ENCODE assay signal across 8 cellular contexts in genomic region chr7:90596745-90597526, GRCh38. TPM values are rescaled to one million over a fixed set of nuclear protein-coding genes. Genes with fewer than 3 reads are reported as not detected.
DNase-seq lines count a peak whose midpoint lies in the region; ATAC-seq and TF ChIP-seq lines count a peak whose summit lies in the region.

No MANE protein-coding gene starts in this region.

- H3K56ac ChIP-seq in H9 (ENCODE audit: insufficient read length, low read depth, low read length) = no peak overlapping the region

- H4K8ac ChIP-seq in H9 (replicated peaks; ENCODE audit: insufficient read length, low read depth, low read length) = no peak overlapping the region

- POLR2A ChIA-PET in activated CD8-positive, alpha-beta T cell treated with anti-CD3 and anti-CD28 coated beads for 36 hours (lab: Charles Lee) = interaction anchor here (1.1 kb wide), 1 partner anchor 16 kb away, joined by 3 read pairs; no protein-coding TSS in a partner anchor
- POLR2A ChIA-PET in activated CD8-positive, alpha-beta T cell treated with anti-CD3 and anti-CD28 coated beads, Interleukin-2, amount 10 ng/mL, durations not matched to agents 7 days and 5 days (lab: Charles Lee) = no interaction called here

- H2BK15ac ChIP-seq in H9 (ENCODE audit: low read depth, low read length) = no peak overlapping the region

- H2BK120ac ChIP-seq in H9 (ENCODE audit: low read depth, low read length, poor library complexity, severe bottlenecking) = no peak overlapping the region

- CTCF ChIA-PET in activated CD8-positive, alpha-beta T cell treated with anti-CD3 and anti-CD28 coated beads for 36 hours (lab: Charles Lee) = interaction anchor here (1.0 to 2.1 kb wide), 2 partner anchors 10 to 141 kb away, joined by 4 to 9 read pairs; no protein-coding TSS in a partner anchor
- CTCF ChIA-PET in activated CD8-positive, alpha-beta T cell treated with anti-CD3 and anti-CD28 coated beads, Interleukin-2, amount 10 ng/mL, durations not matched to agents 7 days and 5 days (lab: Charles Lee) = interaction anchor here (0.6 kb wide), 1 partner anchor 17 kb away, joined by 4 read pairs; no protein-coding TSS in a partner anchor

- peaks cover 18% of the 10 kb centered on the region for H3K23me2 ChIP-seq in H9 (ENCODE audit: insufficient read length, low read depth, low read length, poor library complexity, severe bottlenecking)

- H3T11ph ChIP-seq in H9 (ENCODE audit: low read length) = no peak overlapping the region

- H2BK5ac ChIP-seq in H9 (ENCODE audit: insufficient read length, low read length) = no peak overlapping the region

- H3K27me3 ChIP-seq in H9 (ENCODE audit: insufficient read depth, low read length) (no peaks in the 10 kb centered on the region), MG63 (no peaks in the 10 kb centered on the region), subcutaneous abdominal adipose tissue (ENCODE audit: control insufficient read depth in 5 of 5, insufficient read depth in 4 of 5, low read length in 5 of 5) (no peaks in the 10 kb centered on the region)

- H3K4me1 Mint-ChIP-seq in activated CD8-positive, alpha-beta T cell treated with anti-CD3 and anti-CD28 coated beads for 36 hours (ENCODE audit: low read depth) = peaks cover 17% of the 10 kb centered on the region
- peaks cover 12% of the 10 kb centered on the region for H3K4me1 Mint-ChIP-seq in activated CD8-positive, alpha-beta T cell treated with anti-CD3 and anti-CD28 coated beads, Interleukin-2, amount 10 ng/mL, durations not matched to agents 7 days and 5 days (ENCODE audit: low read depth)
- peaks cover 32 to 36% of the 10 kb centered on the region in 2 experiments for H3K4me1 Mint-ChIP-seq in H9
- H3K4me1 Mint-ChIP-seq in brain = peaks cover 56% of the 10 kb centered on the region

- peak overlapping the region; percentile 99 for H3K4me2 ChIP-seq in H9 (ENCODE audit: insufficient read depth, insufficient read length, low read length)

- H3K4me3 ChIP-seq in MG63 (peak overlapping the region; percentile 68), subcutaneous abdominal adipose tissue (ENCODE audit: low read depth in 1 of 5, low read length in 5 of 5) (peak overlapping the region; percentile 77 to 91 (median 82))

- H3K4me3 Mint-ChIP-seq in activated CD8-positive, alpha-beta T cell treated with anti-CD3 and anti-CD28 coated beads for 36 hours = peak overlapping the region; percentile 73
- H3K4me3 Mint-ChIP-seq in activated CD8-positive, alpha-beta T cell treated with anti-CD3 and anti-CD28 coated beads, Interleukin-2, amount 10 ng/mL, durations not matched to agents 7 days and 5 days = no peak overlapping the region
- H3K4me3 Mint-ChIP-seq in H9 (peak overlapping the region; percentile 88 to 97), brain (peak overlapping the region; percentile 90 to 97 (median 93))

- H3K4ac ChIP-seq in H9 (ENCODE audit: low read depth, low read length) = no peak overlapping the region

- H3K36me3 ChIP-seq in MG63 = no peaks in the 10 kb centered on the region
- H3K36me3 ChIP-seq in subcutaneous abdominal adipose tissue (ENCODE audit: control insufficient read depth in 5 of 5, insufficient read depth in 5 of 5, low read length in 5 of 5) = no peaks in the 10 kb centered on the region

- no peak for TF ChIP-seq CTCF in activated CD8-positive, alpha-beta T cell treated with anti-CD3 and anti-CD28 coated beads for 36 hours (IDR thresholded peaks at IDR 0.05)
- TF ChIP-seq CTCF in H9 (conservative IDR thresholded peaks at IDR 0.05) (no peak), brain (conservative IDR thresholded peaks at IDR 0.05) (peak in 1 of 2 experiments; percentile 22)

- H2BK12ac ChIP-seq in H9 (ENCODE audit: insufficient read length, low read depth, low read length) = no peak overlapping the region

- no peaks in the 10 kb centered on the region for H3K9me3 Mint-ChIP-seq in activated CD8-positive, alpha-beta T cell treated with anti-CD3 and anti-CD28 coated beads for 36 hours
- H3K9me3 Mint-ChIP-seq in activated CD8-positive, alpha-beta T cell treated with anti-CD3 and anti-CD28 coated beads, Interleukin-2, amount 10 ng/mL, durations not matched to agents 7 days and 5 days (ENCODE audit: insufficient read depth) = no peaks in the 10 kb centered on the region
- peaks cover 0 to 3% of the 10 kb centered on the region in 2 experiments; a peak in 1 of 5 replicates for H3K9me3 Mint-ChIP-seq in H9
- H3K9me3 Mint-ChIP-seq in brain = peaks cover 0 to 2% (median 0%) of the 10 kb centered on the region in 5 experiments

- H3K14ac ChIP-seq in H9 (ENCODE audit: insufficient read depth, low read length) = peak overlapping the region; percentile 53; the same call in 1 of the 2 replicates

- H3K27ac ChIP-seq in H9 (ENCODE audit: insufficient read length, low read depth, low read length) (no peak overlapping the region), subcutaneous abdominal adipose tissue (ENCODE audit: low read depth, low read length) (peak overlapping the region; percentile 67)

- H4K91ac ChIP-seq in H9 (ENCODE audit: insufficient read length, low read depth, low read length) = no peak overlapping the region

- no peak for ATAC-seq in activated CD8-positive, alpha-beta T cell treated with anti-CD3 and anti-CD28 coated beads for 36 hours
- no peak for ATAC-seq in activated CD8-positive, alpha-beta T cell treated with anti-CD3 and anti-CD28 coated beads, Interleukin-2, amount 10 ng/mL, durations not matched to agents 7 days and 5 days

- WGBS in H9 (ENCODE audit: extremely low coverage, insufficient read length, low lambda C conversion rate) = no CpG with 5 or more reads among the region's 41 CpGs

- no peak overlapping the region for H2BK20ac ChIP-seq in H9 (ENCODE audit: low read depth, low read length, poor library complexity, severe bottlenecking)

- H3K4me1 ChIP-seq in H9 (ENCODE audit: insufficient read depth, low read length) (no peaks in the 10 kb centered on the region; the same call in 1 of the 2 replicates), subcutaneous abdominal adipose tissue (ENCODE audit: control insufficient read depth in 5 of 5, insufficient read depth in 5 of 5, low read length in 5 of 5) (peaks cover 3 to 40% (median 35%) of the 10 kb centered on the region in 5 donors)

- no peaks in the 10 kb centered on the region for H4K20me1 ChIP-seq in H9 (ENCODE audit: control insufficient read depth, insufficient read depth, insufficient read length)

- H3K27ac Mint-ChIP-seq in activated CD8-positive, alpha-beta T cell treated with anti-CD3 and anti-CD28 coated beads for 36 hours = no peak overlapping the region
- H3K27ac Mint-ChIP-seq in activated CD8-positive, alpha-beta T cell treated with anti-CD3 and anti-CD28 coated beads, Interleukin-2, amount 10 ng/mL, durations not matched to agents 7 days and 5 days = no peak overlapping the region
- H3K27ac Mint-ChIP-seq in H9 (peak overlapping the region in 2 of 3 experiments; percentile 76 to 94; a peak in 3 of 7 replicates), brain (peak overlapping the region; percentile 84 to 97 (median 95))

- H3K27me3 Mint-ChIP-seq in activated CD8-positive, alpha-beta T cell treated with anti-CD3 and anti-CD28 coated beads for 36 hours = peaks cover 59% of the 10 kb centered on the region
- peaks cover 46% of the 10 kb centered on the region for H3K27me3 Mint-ChIP-seq in activated CD8-positive, alpha-beta T cell treated with anti-CD3 and anti-CD28 coated beads, Interleukin-2, amount 10 ng/mL, durations not matched to agents 7 days and 5 days (ENCODE audit: low read depth)
- H3K27me3 Mint-ChIP-seq in H9 (ENCODE audit: low read depth) = peaks cover 3% of the 10 kb centered on the region; the same call in 1 of the 2 replicates
- peaks cover 10% of the 10 kb centered on the region for H3K27me3 Mint-ChIP-seq in brain

- no peaks in the 10 kb centered on the region for H3K79me1 ChIP-seq in H9 (ENCODE audit: insufficient read depth, low read depth, low read length, poor library complexity, severe bottlenecking)

- no peak overlapping the region for H4K5ac ChIP-seq in H9 (ENCODE audit: insufficient read length, low read depth, low read length)

- no peaks in the 10 kb centered on the region for H3K36me3 Mint-ChIP-seq in activated CD8-positive, alpha-beta T cell treated with anti-CD3 and anti-CD28 coated beads for 36 hours (ENCODE audit: low read depth)
- H3K36me3 Mint-ChIP-seq in activated CD8-positive, alpha-beta T cell treated with anti-CD3 and anti-CD28 coated beads, Interleukin-2, amount 10 ng/mL, durations not matched to agents 7 days and 5 days (ENCODE audit: low read depth) = no peaks in the 10 kb centered on the region
- H3K36me3 Mint-ChIP-seq in H9 (ENCODE audit: insufficient read depth in 1 of 3, low read depth in 3 of 3) (peaks cover 0 to 4% (median 0%) of the 10 kb centered on the region in 3 experiments; a peak in 2 of 7 replicates), brain (no peaks in the 10 kb centered on the region)

- no peak overlapping the region for H3K23ac ChIP-seq in H9 (ENCODE audit: insufficient read length, low read depth, low read length)

- peaks cover 17% of the 10 kb centered on the region; the same call in 1 of the 2 replicates for H3K79me2 ChIP-seq in H9 (ENCODE audit: insufficient read depth, low read length)

- intact Hi-C loops in activated CD8-positive, alpha-beta T cell treated with anti-CD3 and anti-CD28 coated beads for 36 hours (cut with micrococcal nuclease) = no loop called here

- H3K9me3 ChIP-seq in H9 (ENCODE audit: control insufficient read depth, low read depth, low read length) (no peaks in the 10 kb centered on the region), MG63 (no peaks in the 10 kb centered on the region), subcutaneous abdominal adipose tissue (ENCODE audit: control insufficient read depth in 5 of 5, low read length in 5 of 5) (no peaks in the 10 kb centered on the region)

- no peak overlapping the region for H2AK5ac ChIP-seq in H9 (ENCODE audit: insufficient read length, low read length)

- DNase-seq in activated CD8-positive, alpha-beta T cell treated with anti-CD3 and anti-CD28 coated beads for 36 hours = no peak
- DNase-seq in activated CD8-positive, alpha-beta T cell treated with anti-CD3 and anti-CD28 coated beads, Interleukin-2, amount 10 ng/mL, durations not matched to agents 7 days and 5 days = no peak
- DNase-seq in H9 = no peak
- DNase-seq in MG63 = peak; percentile 22
- peak; percentile 49 for DNase-seq in kidney tubule cell (ENCODE audit: low spot score)
- DNase-seq in GF-D8 (lab: John Stamatoyannopoulos, UW) = no peak

- no peak overlapping the region for H3K18ac ChIP-seq in H9 (ENCODE audit: insufficient read length, low read depth, low read length)

- H2AFZ ChIP-seq in H9 (ENCODE audit: low read length) = no peak overlapping the region

- peak overlapping the region; percentile 66 for H3K9ac ChIP-seq in H9 (ENCODE audit: extremely low read depth, insufficient read length, low read length)
- H3K9ac ChIP-seq in subcutaneous abdominal adipose tissue (ENCODE audit: low read length in 5 of 5) = peak overlapping the region; percentile 68 to 86 (median 72)

RNA-seq across cellular contexts. Expression of gene CDK14, which starts 0.8 kb away (rescaled TPM):
- total RNA-seq in activated CD8-positive, alpha-beta T cell treated with anti-CD3 and anti-CD28 coated beads for 36 hours = under 1 TPM; 0.05 to 0.27 TPM
- total RNA-seq in activated CD8-positive, alpha-beta T cell treated with anti-CD3 and anti-CD28 coated beads, Interleukin-2, amount 10 ng/mL, durations not matched to agents 7 days and 5 days = not detected
- 23.9 and 24.9 TPM in 2 replicates for total RNA-seq in H9 (2021)
- 7.5 and 13.2 TPM in 2 replicates for total RNA-seq in MG63 (2014; rRNA removed; shearing (Covaris generic); ENCODE audit: low replicate concordance)
- 13.5 TPM for polyA plus RNA-seq in brain (ENCODE audit: insufficient read depth, low read depth, low replicate concordance)

Comparison
In these comparisons a context has a peak if more than half of its experiments do, and no peak if none do; other contexts are left out.
1. DNase-seq: peak in MG63 (single experiment) and kidney tubule cell (single experiment); none in activated CD8-positive, alpha-beta T cell treated with anti-CD3 and anti-CD28 coated beads for 36 hours (single experiment), activated CD8-positive, alpha-beta T cell treated with anti-CD3 and anti-CD28 coated beads, Interleukin-2, amount 10 ng/mL, durations not matched to agents 7 days and 5 days (single experiment), H9 (single experiment) and GF-D8 (single experiment).
2. H3K27ac Mint-ChIP-seq: peak in H9 (2 of 3) and brain (5 of 5); none in activated CD8-positive, alpha-beta T cell treated with anti-CD3 and anti-CD28 coated beads for 36 hours (single experiment) and activated CD8-positive, alpha-beta T cell treated with anti-CD3 and anti-CD28 coated beads, Interleukin-2, amount 10 ng/mL, durations not matched to agents 7 days and 5 days (single experiment).